8 cellular contexts compared by ENCODE assay signal in the genomic region with DNA sequence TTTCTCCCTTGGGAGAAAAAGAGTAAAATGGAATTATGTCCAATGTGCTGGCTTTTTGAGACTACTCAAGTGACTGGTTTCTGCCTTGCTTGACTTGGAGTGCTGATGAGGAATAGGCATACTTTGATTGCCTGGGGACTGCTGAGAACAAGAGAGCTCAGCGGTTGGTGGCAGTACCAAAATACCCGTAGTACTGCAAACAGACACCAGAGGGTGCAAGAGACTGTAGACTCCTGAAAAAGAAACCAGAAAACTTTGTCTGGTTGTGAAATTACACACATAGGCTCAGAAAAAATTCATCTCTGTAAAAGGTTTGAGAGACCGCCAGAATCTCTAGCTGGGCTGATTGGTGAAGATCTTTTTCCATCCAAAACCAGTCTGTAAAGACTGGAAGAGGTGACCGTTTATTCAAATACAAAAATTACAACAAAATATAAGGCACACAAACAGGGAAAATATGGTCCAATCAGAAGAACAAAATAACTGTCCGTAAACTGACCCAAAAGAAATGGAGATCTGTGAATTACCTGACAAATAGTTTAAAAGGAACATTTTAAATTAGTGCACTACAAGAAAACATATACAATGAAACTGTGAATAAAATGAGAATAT. TPM values are rescaled to one million over a fixed set of nuclear protein-coding genes. Genes with fewer than 3 reads are reported as not detected.
DNase-seq lines count a peak whose midpoint lies in the region; ATAC-seq lines count a peak whose summit lies in the region.

No MANE protein-coding gene starts in this region.

- H3K36me3 ChIP-seq in skeletal muscle satellite cell (ENCODE audit: insufficient read depth, low read length) = no peaks in the 10 kb centered on the region

- H3K4me2 ChIP-seq in skeletal muscle satellite cell (ENCODE audit: low read length) = no peak overlapping the region

- no peaks in the 10 kb centered on the region for H3K27me3 ChIP-seq in skeletal muscle satellite cell (ENCODE audit: control insufficient read depth, insufficient read depth, low read length)

- H3K4me3 Mint-ChIP-seq in activated T-cell treated with anti-CD3 and anti-CD28 coated beads, Interleukin-2, amount 50 U/mL, for 72 hours = no peak overlapping the region

- H3K4me3 ChIP-seq in skeletal muscle satellite cell (ENCODE audit: low read length) = no peak overlapping the region

- peaks cover 2 to 4% of the 10 kb centered on the region in 2 donors for H3K36me3 Mint-ChIP-seq in activated T-cell treated with anti-CD3 and anti-CD28 coated beads, Interleukin-2, amount 50 U/mL, for 72 hours (ENCODE audit: insufficient read depth in 2 of 2)

- H3K4me1 ChIP-seq in skeletal muscle satellite cell (ENCODE audit: control insufficient read depth, insufficient read depth, low read length) = peaks cover 5% of the 10 kb centered on the region

- peaks cover 0 to 7% of the 10 kb centered on the region in 2 donors for H3K9me3 Mint-ChIP-seq in activated T-cell treated with anti-CD3 and anti-CD28 coated beads, Interleukin-2, amount 50 U/mL, for 72 hours

- H3K9me3 ChIP-seq in skeletal muscle satellite cell (replicated peaks; ENCODE audit: low read length) = no peaks in the 10 kb centered on the region

- DNase-seq in Daoy (ENCODE audit: low read depth) (peak; percentile 62), NOMO-1 treated with DMSO at 0.1 percent for 48 hours (lab: John Stamatoyannopoulos, UW; ENCODE audit: unreplicated experiment) (peak; percentile 47), glomerular visceral epithelial cell (ENCODE audit: extremely low spot score) (peak; percentile 77), GF-D8 (lab: John Stamatoyannopoulos, UW) (no peak)
- DNase-seq in activated T-cell treated with anti-CD3 and anti-CD28 coated beads, Interleukin-2, amount 50 U/mL, for 72 hours = peak; percentile 57 to 68

- ATAC-seq in GM19467 (IDR thresholded peaks at IDR 0.05; ENCODE audit: unreplicated experiment) = peak; percentile 94
- ATAC-seq in HG03460 (IDR thresholded peaks at IDR 0.05; ENCODE audit: unreplicated experiment) = peak; percentile 98
- ATAC-seq in activated T-cell treated with anti-CD3 and anti-CD28 coated beads, Interleukin-2, amount 50 U/mL, for 72 hours (replicated peaks in 1 of 2) = peak; percentile 58 to 74

- H3K27ac Mint-ChIP-seq in activated T-cell treated with anti-CD3 and anti-CD28 coated beads, Interleukin-2, amount 50 U/mL, for 72 hours = no peak overlapping the region

- H3K4me1 Mint-ChIP-seq in activated T-cell treated with anti-CD3 and anti-CD28 coated beads, Interleukin-2, amount 50 U/mL, for 72 hours (ENCODE audit: low read depth) = no peaks in the 10 kb centered on the region

- H3K27me3 Mint-ChIP-seq in activated T-cell treated with anti-CD3 and anti-CD28 coated beads, Interleukin-2, amount 50 U/mL, for 72 hours (ENCODE audit: low read depth) = peaks cover 7% of the 10 kb centered on the region

- H3K9ac ChIP-seq in skeletal muscle satellite cell (ENCODE audit: low read depth, low read length) = peak overlapping the region; percentile 39

RNA-seq across cellular contexts. Expression of a gene that starts 18.5 kb away (rescaled TPM):
- 9.1 and 12.2 TPM in 2 replicates for total RNA-seq in Daoy (2014; rRNA removed; shearing (Covaris generic))
- total RNA-seq in activated T-cell treated with anti-CD3 and anti-CD28 coated beads, Interleukin-2, amount 50 U/mL, for 72 hours = not detected
- total RNA-seq in skeletal muscle satellite cell (2012; rRNA removed) = 27.5 and 31.2 TPM in 2 replicates
